ENCODE assay signal across 17 cellular contexts in the genomic region with DNA sequence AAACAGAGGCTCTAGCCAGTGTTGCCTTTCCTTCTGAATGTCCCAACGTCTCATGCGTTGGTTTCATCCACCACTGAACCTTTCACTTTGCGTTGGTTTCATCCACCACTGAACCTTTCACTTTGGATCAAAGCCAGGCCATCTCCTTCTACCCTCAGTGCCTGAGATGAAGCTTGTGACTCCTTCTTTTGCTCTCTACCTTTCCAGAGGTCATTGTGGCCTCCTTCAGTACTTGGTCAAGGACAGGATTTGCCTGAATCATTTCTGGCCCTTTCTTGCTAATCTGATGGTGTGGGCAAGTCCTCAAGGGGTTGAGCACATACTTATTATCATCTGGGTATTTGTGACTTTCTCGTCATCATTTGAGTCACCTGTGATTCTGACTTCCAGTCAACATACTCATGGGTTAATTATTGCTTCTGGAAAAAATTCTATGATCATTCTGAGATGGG. TPM values are rescaled to one million over a fixed set of nuclear protein-coding genes. Genes with fewer than 3 reads are reported as not detected.
DNase-seq lines count a peak whose midpoint lies in the region; ATAC-seq and TF ChIP-seq lines count a peak whose summit lies in the region.
"Had no signal": no experiment of that assay in that cellular context is flagged by ENCODE, and none has a peak within 500 bp of the region (broad histone marks: within the 10 kb centered on the region; RNA-seq: fewer than 3 reads in every experiment).

No MANE protein-coding gene starts in this region.

- H3K27ac ChIP-seq in uterus: no peak overlapping the region
- H3K27ac ChIP-seq: psoas muscle had no signal

- H3K4me1 ChIP-seq in uterus: no peaks in the 10 kb centered on the region
- H3K4me1 ChIP-seq: psoas muscle had no signal

- no peak for TF ChIP-seq POLR2A in uterus (IDR thresholded peaks at IDR 0.05)

- DNase-seq in GM12865 (ENCODE audit: low read depth): peak; percentile 64
- no peak for DNase-seq in AML-193 (lab: John Stamatoyannopoulos, UW)
- no peak for DNase-seq in NAMALWA (ENCODE audit: low spot score)
- DNase-seq in epidermal melanocyte (ENCODE audit: insufficient read length, low spot score): no peak
- no peak for DNase-seq in uterus
- DNase-seq: activated CD4-positive, alpha-beta T cell treated with anti-CD3 and anti-CD28 coated beads for 4 hours; activated T-cell treated with anti-CD3 and anti-CD28 coated beads, Interleukin-2, amount 50 U/mL, for 48 hours; foreskin melanocyte; NCI-H2227 treated with DMSO at 0.1 percent for 48 hours; psoas muscle; stimulated activated CD4-positive, alpha-beta T cell treated with anti-CD3 and anti-CD28 coated beads, Interleukin-2, amount 100 ng/mL, for 24 hours had no signal

- intact Hi-C loops in uterus (cut with DNase I; ENCODE audit: low total_unique reads): no loop called here

- no peaks in the 10 kb centered on the region for H3K9me3 ChIP-seq in uterus
- H3K9me3 ChIP-seq: psoas muscle had no signal

- H3K4me3 ChIP-seq in GM12865 (ENCODE audit: low read depth, low read length) (no peak overlapping the region), uterus (no peak overlapping the region)
- H3K4me3 ChIP-seq: GM23338, psoas muscle had no signal

- ATAC-seq in GM19395 (IDR thresholded peaks at IDR 0.05; ENCODE audit: unreplicated experiment): peak; percentile 76
- peak; percentile 70 for ATAC-seq in HG02840 (IDR thresholded peaks at IDR 0.05; ENCODE audit: low FRiP score, unreplicated experiment)
- ATAC-seq in HG03521 (IDR thresholded peaks at IDR 0.05; ENCODE audit: unreplicated experiment): peak; percentile 57
- ATAC-seq: GM23338, Panc1, psoas muscle had no signal

- TF ChIP-seq CTCF in GM12865 (IDR thresholded peaks at IDR 0.05; ENCODE audit: insufficient read depth, low read depth, low read length, missing control alignments) (no peak), uterus (IDR thresholded peaks at IDR 0.05) (no peak)

- no peaks in the 10 kb centered on the region for H3K36me3 ChIP-seq in uterus

- H3K27me3 ChIP-seq in uterus: no peaks in the 10 kb centered on the region

RNA-seq across cellular contexts. Expression of a gene that starts 50.0 kb away (rescaled TPM):
- 100 to 1,000 TPM in 3 of 4 donors, 10 to 100 TPM in 1; 98.0 to 158 (median 111) TPM for total RNA-seq in uterus

RNA-seq across cellular contexts. Expression of a gene that starts 50.6 kb away (rescaled TPM):
- not detected for total RNA-seq in uterus
- total RNA-seq: GM23338, MCF 10A, psoas muscle had no signal
